Comparison of ENCODE assay signal across 22 cellular contexts in genomic region chr4:152573861-152574260, GRCh38.
"Had no signal": no experiment of that assay in that cellular context is flagged by ENCODE, and none has a peak within 500 bp of the region (broad histone marks: within the 10 kb centered on the region; RNA-seq: fewer than 3 reads in every experiment).

No MANE protein-coding gene starts in this region.

- FAIRE-seq: colon, endothelial cell of umbilical vein, frontal cortex, islet of Langerhans had no signal

- H3K4me1 ChIP-seq: esophagus muscularis mucosa, left lung, lower lobe of right lung had no signal

- H3K9me3 ChIP-seq: esophagus muscularis mucosa, heart right ventricle, left lung, lower lobe of right lung, mucosa of descending colon had no signal

- H3K4me3 ChIP-seq: coronary artery, dorsolateral prefrontal cortex, esophagus muscularis mucosa, heart right ventricle, left lung, lower lobe of right lung, mucosa of descending colon had no signal

- ATAC-seq: foreskin keratinocyte, heart right ventricle, left cardiac atrium, left lung, left ventricle myocardium superior, lower lobe of right lung, mucosa of descending colon had no signal

- H3K36me3 ChIP-seq: esophagus muscularis mucosa, heart right ventricle, left lung, lower lobe of right lung had no signal

- H3K27me3 ChIP-seq: esophagus muscularis mucosa, left lung had no signal

- DNase-seq: dermis blood vessel endothelial cell; dorsolateral prefrontal cortex; effector CD4-positive, alpha-beta T cell; effector memory CD4-positive, alpha-beta T cell; glutamatergic neuron; head of caudate nucleus; heart right ventricle; hippocampal formation; left cardiac atrium; left lung; left ventricle myocardium superior; lower lobe of right lung; mesenchymal stem cell; mucosa of descending colon; naive B cell had no signal

- H3K27ac ChIP-seq: coronary artery, dorsolateral prefrontal cortex, esophagus muscularis mucosa, foreskin keratinocyte, heart right ventricle, left lung, lower lobe of right lung had no signal
